In genomic region chr17:7403043-7403901, GRCh38 we compare ENCODE assay signal across 8 cellular contexts. TPM values are rescaled to one million over a fixed set of nuclear protein-coding genes. Genes with fewer than 3 reads are reported as not detected.
DNase-seq lines count a peak whose midpoint lies in the region; ATAC-seq and TF ChIP-seq lines count a peak whose summit lies in the region.

No MANE protein-coding gene starts in this region.

- peak overlapping the region; percentile 76 to 91 for H3K27ac ChIP-seq in SK-N-SH (ENCODE audit: low read depth in 2 of 2, low read length in 1 of 2)
- peak overlapping the region; percentile 81 to 84 (median 81) for H3K27ac ChIP-seq in thyroid gland

- H3K27ac Mint-ChIP-seq in dendritic cell treated with granulocyte-macrophage colony-stimulating factor and Interleukin-4, amounts not matched to agents 40 ng/mL and 50 ng/mL, for 4 days = peak overlapping the region; percentile 92
- H3K27ac Mint-ChIP-seq in memory B cell = peak overlapping the region; percentile 91

- no peaks in the 10 kb centered on the region for H3K9me3 ChIP-seq in SK-N-SH
- no peaks in the 10 kb centered on the region for H3K9me3 ChIP-seq in thyroid gland

- peaks cover 5 to 21% of the 10 kb centered on the region in 2 experiments; a peak in 2 of 4 replicates for H3K4me1 ChIP-seq in SK-N-SH (ENCODE audit: control insufficient read depth in 1 of 2, insufficient read depth in 2 of 2, low read depth in 1 of 2, low read length in 1 of 2)
- peaks cover 9 to 19% of the 10 kb centered on the region in 2 donors for H3K4me1 ChIP-seq in thyroid gland

- H3K4me1 Mint-ChIP-seq in dendritic cell treated with granulocyte-macrophage colony-stimulating factor and Interleukin-4, amounts not matched to agents 40 ng/mL and 50 ng/mL, for 4 days (ENCODE audit: low read depth) = peaks cover 7% of the 10 kb centered on the region
- H3K4me1 Mint-ChIP-seq in memory B cell = peaks cover 16% of the 10 kb centered on the region

- H3K4me2 ChIP-seq in SK-N-SH = peak overlapping the region; percentile 99

- peak overlapping the region; percentile 68 for H3K9ac ChIP-seq in SK-N-SH

- CTCF ChIA-PET in SK-N-SH (lab: Yijun Ruan, JAX) = interaction anchor here (0.6 to 2.6 kb wide), 8 partner anchors 10 to 1909 kb away, joined by 3 to 19 read pairs (median 4); partner anchors contain the start of gene SENP3

- peak overlapping the region; percentile 84 for H3K4me3 Mint-ChIP-seq in dendritic cell treated with granulocyte-macrophage colony-stimulating factor and Interleukin-4, amounts not matched to agents 40 ng/mL and 50 ng/mL, for 4 days
- peak overlapping the region; percentile 97 for H3K4me3 Mint-ChIP-seq in memory B cell

- DNase-seq in AG08395 (ENCODE audit: low spot score) = peak; percentile 84
- DNase-seq in H7 = peak; percentile 91
- peak; percentile 86 for DNase-seq in SK-N-SH
- DNase-seq in memory B cell (ENCODE audit: low spot score in 2 of 2) = no peak
- DNase-seq in thyroid gland = no peak
- no peak for DNase-seq in NCI-H1930 (lab: John Stamatoyannopoulos, UW)

- H2AFZ ChIP-seq in SK-N-SH (ENCODE audit: low read depth) = peak overlapping the region; percentile 85; the same call in 1 of the 2 replicates

- no peak for TF ChIP-seq EP300 in SK-N-SH (IDR thresholded peaks at IDR 0.05; ENCODE audit: borderline replicate concordance in 1 of 2, low read depth in 1 of 2, low read length in 1 of 2)

- H3K9me2 ChIP-seq in SK-N-SH = no peaks in the 10 kb centered on the region

- WGBS in SK-N-SH (ENCODE audit: low lambda C conversion rate) = 13% methylated on average over 14 of the region's 25 CpGs
- WGBS in thyroid gland, 2 donors = 7 to 12% methylated on average over 18 to 25 of the region's 25 CpGs

- no peaks in the 10 kb centered on the region for H3K9me3 Mint-ChIP-seq in dendritic cell treated with granulocyte-macrophage colony-stimulating factor and Interleukin-4, amounts not matched to agents 40 ng/mL and 50 ng/mL, for 4 days
- no peaks in the 10 kb centered on the region for H3K9me3 Mint-ChIP-seq in memory B cell

- H3K4me3 ChIP-seq in H7 (ENCODE audit: insufficient read depth, low read depth, low read length) = peak overlapping the region; percentile 87
- peak overlapping the region; percentile 66 to 91 for H3K4me3 ChIP-seq in SK-N-SH (ENCODE audit: low read depth in 2 of 2, low read length in 1 of 2)
- peak overlapping the region in 2 of 3 donors; percentile 59 to 64 for H3K4me3 ChIP-seq in thyroid gland (replicated peaks in 1 of 3)

- no peak for TF ChIP-seq POLR2A in thyroid gland (IDR thresholded peaks at IDR 0.05)

- H3K36me3 ChIP-seq in H7 (replicated peaks; ENCODE audit: control insufficient read depth, insufficient read depth, low read length) (peaks cover 4% of the 10 kb centered on the region), SK-N-SH (replicated peaks in 1 of 2; ENCODE audit: control insufficient read depth in 1 of 2, insufficient read depth in 2 of 2, low read length in 1 of 2) (peaks cover 0 to 10% of the 10 kb centered on the region in 2 experiments), thyroid gland (no peaks in the 10 kb centered on the region)

- ATAC-seq in memory B cell (ENCODE audit: low read depth) (no peak), HG03108 (IDR thresholded peaks at IDR 0.05; ENCODE audit: unreplicated experiment) (no peak)

- H3K79me2 ChIP-seq in SK-N-SH (ENCODE audit: insufficient read depth) = peaks cover 49% of the 10 kb centered on the region

- peaks cover 10% of the 10 kb centered on the region for H3K36me3 Mint-ChIP-seq in dendritic cell treated with granulocyte-macrophage colony-stimulating factor and Interleukin-4, amounts not matched to agents 40 ng/mL and 50 ng/mL, for 4 days (ENCODE audit: low read depth)
- peaks cover 2% of the 10 kb centered on the region for H3K36me3 Mint-ChIP-seq in memory B cell

- no peak for TF ChIP-seq RAD21 in SK-N-SH (IDR thresholded peaks at IDR 0.05; ENCODE audit: low read length)

- peaks cover 23% of the 10 kb centered on the region for H3F3A ChIP-seq in SK-N-SH (replicated peaks; ENCODE audit: insufficient read depth)

- POLR2A ChIA-PET in SK-N-SH (lab: Yijun Ruan, JAX) = interaction anchor here (1.0 to 1.5 kb wide), 10 partner anchors 9 to 284 kb away, joined by 3 to 13 read pairs (median 4); partner anchors contain the start of genes FGF11, MPDU1, NEURL4 and PLSCR3

- intact Hi-C loops in dendritic cell treated with granulocyte-macrophage colony-stimulating factor and Interleukin-4, amounts not matched to agents 40 ng/mL and 50 ng/mL, for 4 days (cut with micrococcal nuclease) = loop anchor here (10.0 kb wide), 1 partner anchor 48 kb away; the partner anchor contains the start of genes KCTD11 and TMEM95
- intact Hi-C loops in thyroid gland (cut with DNase I) = no loop called here

- H3K27me3 Mint-ChIP-seq in dendritic cell treated with granulocyte-macrophage colony-stimulating factor and Interleukin-4, amounts not matched to agents 40 ng/mL and 50 ng/mL, for 4 days = peaks cover 28% of the 10 kb centered on the region
- H3K27me3 Mint-ChIP-seq in memory B cell = peaks cover 8% of the 10 kb centered on the region

- TF ChIP-seq CTCF in SK-N-SH (IDR thresholded peaks at IDR 0.05) (no peak), thyroid gland (IDR thresholded peaks at IDR 0.05) (no peak)

- H4K20me1 ChIP-seq in SK-N-SH (ENCODE audit: insufficient read depth) = peaks cover 11% of the 10 kb centered on the region; the same call in 1 of the 2 replicates

- H3K27me3 ChIP-seq in H7 (ENCODE audit: control insufficient read depth, insufficient read depth, low read length) = peaks cover 5% of the 10 kb centered on the region
- no peaks in the 10 kb centered on the region for H3K27me3 ChIP-seq in SK-N-SH (ENCODE audit: insufficient read depth)
- no peaks in the 10 kb centered on the region for H3K27me3 ChIP-seq in thyroid gland

TF ChIP-seq in SK-N-SH, 30 proteins besides CTCF, POLR2A, EP300 and RAD21:
- TF ChIP-seq, protein P1, sequence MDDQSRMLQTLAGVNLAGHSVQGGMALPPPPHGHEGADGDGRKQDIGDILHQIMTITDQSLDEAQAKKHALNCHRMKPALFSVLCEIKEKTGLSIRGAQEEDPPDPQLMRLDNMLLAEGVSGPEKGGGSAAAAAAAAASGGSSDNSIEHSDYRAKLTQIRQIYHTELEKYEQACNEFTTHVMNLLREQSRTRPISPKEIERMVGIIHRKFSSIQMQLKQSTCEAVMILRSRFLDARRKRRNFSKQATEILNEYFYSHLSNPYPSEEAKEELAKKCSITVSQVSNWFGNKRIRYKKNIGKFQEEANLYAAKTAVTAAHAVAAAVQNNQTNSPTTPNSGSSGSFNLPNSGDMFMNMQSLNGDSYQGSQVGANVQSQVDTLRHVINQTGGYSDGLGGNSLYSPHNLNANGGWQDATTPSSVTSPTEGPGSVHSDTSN (IDR thresholded peaks at IDR 0.05) = 0 out of 2 replicates have a peak, but pooled peaks have one; percentile 13
- no peak for TF ChIP-seq FOXM1 (IDR thresholded peaks at IDR 0.05; ENCODE audit: low read depth)
- TF ChIP-seq MAX (IDR thresholded peaks at IDR 0.05; ENCODE audit: low read depth) = 0 out of 2 replicates have a peak, but pooled peaks have one; percentile 7
- no peak for TF ChIP-seq JUND (IDR thresholded peaks at IDR 0.05)

RNA-seq across cellular contexts. Expression of gene TMEM256, which starts 0.6 kb away (rescaled TPM):
- 280 and 385 TPM in 2 replicates for total RNA-seq in H7 (2014; rRNA removed; shearing (Covaris generic))
- polyA plus RNA-seq in SK-N-SH (2012; rRNA removed) = 114 and 213 TPM in 2 replicates
- 112 and 115 TPM in 2 replicates for polyA plus RNA-seq in SK-N-SH (2012; cell fraction: cytosol; rRNA removed)
- polyA plus RNA-seq in SK-N-SH (2012; cell fraction: nucleus; rRNA removed) = 63.1 and 74.0 TPM in 2 replicates
- total RNA-seq in thyroid gland = 100 to 1,000 TPM in 1 of 4 donors, 10 to 100 TPM in 3; 27.8 to 133 (median 35.2) TPM

RNA-seq across cellular contexts. Expression of gene NLGN2, which starts 4.4 kb away (rescaled TPM):
- total RNA-seq in H7 (2014; rRNA removed; shearing (Covaris generic)) = 11.6 and 15.7 TPM in 2 replicates
- 16.8 and 29.9 TPM in 2 replicates for polyA plus RNA-seq in SK-N-SH (2012; rRNA removed)
- polyA plus RNA-seq in SK-N-SH (2012; cell fraction: cytosol; rRNA removed) = 12.6 and 20.1 TPM in 2 replicates
- polyA plus RNA-seq in SK-N-SH (2012; cell fraction: nucleus; rRNA removed) = 143 and 167 TPM in 2 replicates
- total RNA-seq in thyroid gland = 1 to 10 TPM; 2.2 to 6.3 (median 4.7) TPM

RNA-seq across cellular contexts. Expression of gene PLSCR3, which starts 8.9 kb away (rescaled TPM):
- total RNA-seq in H7 (2014; rRNA removed; shearing (Covaris generic)) = 26.5 and 27.8 TPM in 2 replicates
- polyA plus RNA-seq in SK-N-SH (2012; rRNA removed) = 72.0 and 95.0 TPM in 2 replicates
- 44.4 and 71.7 TPM in 2 replicates for polyA plus RNA-seq in SK-N-SH (2012; cell fraction: cytosol; rRNA removed)
- polyA plus RNA-seq in SK-N-SH (2012; cell fraction: nucleus; rRNA removed) = 149 and 189 TPM in 2 replicates
- 10 to 100 TPM; 18.3 to 21.6 (median 19.9) TPM for total RNA-seq in thyroid gland

RNA-seq across cellular contexts. Expression of gene SPEM1, which starts 16.9 kb away (rescaled TPM):
- not detected in 2 replicates for total RNA-seq in H7 (2014; rRNA removed; shearing (Covaris generic))
- not detected in 2 replicates for polyA plus RNA-seq in SK-N-SH (2012; rRNA removed)
- polyA plus RNA-seq in SK-N-SH (2012; cell fraction: cytosol; rRNA removed) = not detected in 2 replicates
- polyA plus RNA-seq in SK-N-SH (2012; cell fraction: nucleus; rRNA removed) = not detected in 2 replicates
- not detected for total RNA-seq in thyroid gland

RNA-seq across cellular contexts. Expression of gene SPEM2, which starts 22.1 kb away (rescaled TPM):
- total RNA-seq in H7 (2014; rRNA removed; shearing (Covaris generic)) = not detected in 2 replicates
- polyA plus RNA-seq in SK-N-SH (2012; rRNA removed) = not detected in 2 replicates
- not detected in 2 replicates for polyA plus RNA-seq in SK-N-SH (2012; cell fraction: cytosol; rRNA removed)
- polyA plus RNA-seq in SK-N-SH (2012; cell fraction: nucleus; rRNA removed) = 0.09 and 0.11 TPM in 2 replicates
- total RNA-seq in thyroid gland = under 1 TPM in 1 of 4 donors, not detected in 3; 0.40 TPM

Comparison
In these comparisons a context has a peak if more than half of its experiments do, and no peak if none do; other contexts are left out.
1. DNase-seq: peak in AG08395 (single experiment), H7 (single experiment) and SK-N-SH (single experiment); none in memory B cell (0 of 2), thyroid gland (0 of 2) and NCI-H1930 (0 of 2).
2. Peak in every context shown above with its lines, with median percentiles within 50 percentile points of each other: H3K4me3 ChIP-seq.